In genomic region chr10:60737242-60737641, GRCh38 we compare ENCODE assay signal across 2 cellular contexts.
TF ChIP-seq lines count a peak whose summit lies in the region.

No MANE protein-coding gene starts in this region.

TF ChIP-seq in HEK293, 187 proteins besides CTCF, POLR2A, EP300 and RAD21 (continued from another document):
- TF ChIP-seq ZNF843 (tag by site-specific recombination; IDR thresholded peaks at IDR 0.05) (peak; percentile 27; the same call in 1 of the 2 replicates), ZBTB17 (tag by site-specific recombination; IDR thresholded peaks at IDR 0.05) (peak; percentile 77), ZNF214 (tag by site-specific recombination; IDR thresholded peaks at IDR 0.05; ENCODE audit: borderline replicate concordance) (no peak), TRIM28 (IDR thresholded peaks at IDR 0.05; ENCODE audit: borderline replicate concordance, low read length) (no peak), ZNF366 (tag by site-specific recombination; conservative IDR thresholded peaks at IDR 0.05) (0 out of 2 replicates have a peak, but pooled peaks have one; percentile 34), ZNF600 (tag by site-specific recombination; IDR thresholded peaks at IDR 0.05) (peak; percentile 62), PRDM10 (tag by site-specific recombination; IDR thresholded peaks at IDR 0.05) (peak; percentile 98), MEIS1 (CRISPR knock-in tag; IDR thresholded peaks at IDR 0.05; ENCODE audit: borderline replicate concordance) (no peak), BCL6B (tag by site-specific recombination; IDR thresholded peaks at IDR 0.05) (no peak)
TF ChIP-seq in HEK293: peak in this region for 5.

TF ChIP-seq in H1, 55 proteins besides CTCF, POLR2A, EP300 and RAD21 (continued from another document):
- TF ChIP-seq USF2 (IDR thresholded peaks at IDR 0.05; ENCODE audit: low read length) (no peak), ATF2 (IDR thresholded peaks at IDR 0.05; ENCODE audit: low read length) (no peak), TCF12 (IDR thresholded peaks at IDR 0.05; ENCODE audit: low read depth, low read length) (no peak), EGR1 (IDR thresholded peaks at IDR 0.05; ENCODE audit: borderline replicate concordance, low read depth, low read length) (no peak), TEAD4 (IDR thresholded peaks at IDR 0.05; ENCODE audit: low read depth, low read length) (no peak), CBX5 (IDR thresholded peaks at IDR 0.05; ENCODE audit: low read depth, low read length) (no peak)
